ENCODE assay signal across 10 cellular contexts in the genomic region with DNA sequence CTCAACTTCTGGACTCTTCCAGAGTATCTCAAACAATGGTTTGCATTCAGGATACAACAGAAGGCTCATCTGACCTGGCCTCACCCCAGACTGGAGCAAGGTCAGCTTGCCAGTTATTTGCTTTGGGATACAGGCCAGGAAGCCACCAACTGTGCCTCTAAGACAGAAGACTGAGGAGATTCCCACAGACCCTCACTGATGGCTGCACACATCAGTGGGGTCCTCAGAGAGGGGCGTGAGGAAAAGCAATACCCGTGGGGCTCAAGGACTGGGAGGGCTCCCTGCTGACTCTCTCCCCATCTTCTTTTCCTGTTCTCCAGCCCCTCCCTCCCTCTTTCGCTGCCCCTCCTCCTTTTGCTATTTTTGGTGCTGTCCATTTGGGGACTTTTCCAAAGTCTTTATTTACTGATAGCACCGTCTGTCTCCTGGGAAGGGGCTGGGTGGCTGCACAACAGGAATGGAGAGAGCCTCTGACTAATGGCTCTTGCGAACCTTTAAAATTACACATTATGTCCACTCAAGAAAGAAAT. TPM values are rescaled to one million over a fixed set of nuclear protein-coding genes. Genes with fewer than 3 reads are reported as not detected.
DNase-seq lines count a peak whose midpoint lies in the region; ATAC-seq and TF ChIP-seq lines count a peak whose summit lies in the region.
"Had no signal": no experiment of that assay in that cellular context is flagged by ENCODE, and none has a peak within 500 bp of the region (broad histone marks: within the 10 kb centered on the region; RNA-seq: fewer than 3 reads in every experiment).

No MANE protein-coding gene starts in this region.

- TF ChIP-seq CTCF in choroid plexus epithelial cell (conservative IDR thresholded peaks at IDR 0.05; ENCODE audit: low read depth, low read length) (no peak), left lung (IDR thresholded peaks at IDR 0.05) (no peak), testis (IDR thresholded peaks at IDR 0.05) (no peak)

- H3K9me3 ChIP-seq in left lung (no peaks in the 10 kb centered on the region), testis (no peaks in the 10 kb centered on the region)

- H3K4me1 ChIP-seq in left lung (peaks cover 34 to 66% of the 10 kb centered on the region in 2 donors), testis (peaks cover 38% of the 10 kb centered on the region)

- H3K36me3 ChIP-seq in left lung (no peaks in the 10 kb centered on the region), testis (ENCODE audit: low read depth, missing control alignments) (no peaks in the 10 kb centered on the region)

- intact Hi-C loops in left lung (cut with DNase I) = no loop called here
- intact Hi-C loops in testis (cut with DNase I; ENCODE audit: low total_unique reads) = no loop called here

- H3K27me3 ChIP-seq in left lung (no peaks in the 10 kb centered on the region), testis (no peaks in the 10 kb centered on the region)

- TF ChIP-seq POLR2A in testis (IDR thresholded peaks at IDR 0.05) = no peak

- peak; percentile 47 to 65 for DNase-seq in NCI-H187 (lab: John Stamatoyannopoulos, UW)
- DNase-seq in choroid plexus epithelial cell (ENCODE audit: low read depth) = peak; percentile 18
- no peak for DNase-seq in left lung
- peak; percentile 83 for DNase-seq in testis
- no peak for DNase-seq in stimulated activated CD4-positive, alpha-beta T cell treated with anti-CD3 and anti-CD28 coated beads, Interleukin-15, amount 100 ng/mL, for 24 hours
- DNase-seq in effector CD4-positive, alpha-beta T cell = no peak
- DNase-seq: activated CD8-positive, alpha-beta memory T cell treated with anti-CD3 and anti-CD28 coated beads, Interleukin-2, amount 50 U/mL, for 48 hours; T1000 had no signal

- peak; percentile 40 for ATAC-seq in left lung
- no peak for ATAC-seq in HG03521 (IDR thresholded peaks at IDR 0.05; ENCODE audit: unreplicated experiment)
- ATAC-seq in HG02973 (IDR thresholded peaks at IDR 0.05; ENCODE audit: unreplicated experiment) = no peak

- H3K27ac ChIP-seq in left lung (peak overlapping the region; percentile 28 to 54), testis (peak overlapping the region; percentile 67 to 78)

- H3K4me3 ChIP-seq in choroid plexus epithelial cell (ENCODE audit: low read depth, low read length) (no peak overlapping the region), left lung (no peak overlapping the region), testis (no peak overlapping the region)

- 37 to 48% methylated on average over 5 of the region's 5 CpGs for WGBS in testis, 2 donors

RNA-seq across cellular contexts. Expression of gene RELL1, which starts 23.2 kb away (rescaled TPM):
- total RNA-seq in left lung = 10 to 100 TPM; 31.0 to 35.6 TPM
- total RNA-seq in testis = 10 to 100 TPM; 10.2 to 20.4 TPM
- polyA plus RNA-seq in testis (ENCODE audit: insufficient read depth, low read depth, low replicate concordance) = 3.1 TPM

Comparison
In these comparisons a context has a peak if more than half of its experiments do, and no peak if none do; other contexts are left out.
1. DNase-seq: peak in NCI-H187 (2 of 2), choroid plexus epithelial cell (single experiment) and testis (single experiment); none in left lung (0 of 2), stimulated activated CD4-positive, alpha-beta T cell treated with anti-CD3 and anti-CD28 coated beads, Interleukin-15, amount 100 ng/mL, for 24 hours (single experiment) and effector CD4-positive, alpha-beta T cell (single experiment).